2 cellular contexts compared by ENCODE assay signal in the genomic region with DNA sequence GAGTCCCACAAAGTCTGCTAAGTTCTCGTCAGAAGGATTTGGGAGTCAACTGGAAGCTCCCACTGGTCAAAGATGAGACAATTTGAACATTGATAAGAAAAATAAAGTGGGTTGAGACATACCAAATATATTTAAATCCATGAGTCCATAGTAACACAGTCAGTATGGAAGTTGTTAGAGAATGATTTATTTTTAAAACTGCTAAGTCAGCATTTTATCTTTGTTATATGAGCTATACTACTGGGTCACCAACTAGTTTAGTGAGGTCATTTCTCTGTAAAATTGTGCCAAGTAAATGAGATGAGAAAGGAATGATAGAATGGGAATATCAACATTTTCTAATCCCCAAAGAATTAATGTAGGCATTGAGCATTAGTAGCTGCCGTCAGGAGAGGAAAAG.
TF ChIP-seq lines count a peak whose summit lies in the region.

No MANE protein-coding gene starts in this region.

TF ChIP-seq in HepG2, 621 proteins besides CTCF, POLR2A, EP300 and RAD21:
- TF ChIP-seq SP140L (CRISPR knock-in tag; IDR thresholded peaks at IDR 0.05; ENCODE audit: borderline replicate concordance) (no peak), MAFK (conservative IDR thresholded peaks at IDR 0.05 in 1 of 2, IDR thresholded peaks at IDR 0.05 in 1 of 2; ENCODE audit: low read length in 2 of 2) (peak; percentile 99 to 100), SUZ12 (IDR thresholded peaks at IDR 0.05; ENCODE audit: low read depth, low read length) (no peak), MAFF (IDR thresholded peaks at IDR 0.05; ENCODE audit: low read depth, low read length) (peak; percentile 100), ZSCAN22 (CRISPR knock-in tag; IDR thresholded peaks at IDR 0.05) (no peak)

TF ChIP-seq in K562, 482 proteins besides CTCF, POLR2A, EP300 and RAD21:
- TF ChIP-seq MAFG (tag; conservative IDR thresholded peaks at IDR 0.05) (peak; percentile 94), MAFF (IDR thresholded peaks at IDR 0.05; ENCODE audit: low read length) (peak; percentile 99), MAFK (IDR thresholded peaks at IDR 0.05; ENCODE audit: low read length) (peak; percentile 100), PHF20 (IDR thresholded peaks at IDR 0.05; ENCODE audit: partially characterized antibody) (no peak), C11orf30 (IDR thresholded peaks at IDR 0.05; ENCODE audit: low read depth) (peak; percentile 96), ZNF316 (IDR thresholded peaks at IDR 0.05) (peak; percentile 98)
